ENCODE assay signal across 8 cellular contexts in the genomic region with DNA sequence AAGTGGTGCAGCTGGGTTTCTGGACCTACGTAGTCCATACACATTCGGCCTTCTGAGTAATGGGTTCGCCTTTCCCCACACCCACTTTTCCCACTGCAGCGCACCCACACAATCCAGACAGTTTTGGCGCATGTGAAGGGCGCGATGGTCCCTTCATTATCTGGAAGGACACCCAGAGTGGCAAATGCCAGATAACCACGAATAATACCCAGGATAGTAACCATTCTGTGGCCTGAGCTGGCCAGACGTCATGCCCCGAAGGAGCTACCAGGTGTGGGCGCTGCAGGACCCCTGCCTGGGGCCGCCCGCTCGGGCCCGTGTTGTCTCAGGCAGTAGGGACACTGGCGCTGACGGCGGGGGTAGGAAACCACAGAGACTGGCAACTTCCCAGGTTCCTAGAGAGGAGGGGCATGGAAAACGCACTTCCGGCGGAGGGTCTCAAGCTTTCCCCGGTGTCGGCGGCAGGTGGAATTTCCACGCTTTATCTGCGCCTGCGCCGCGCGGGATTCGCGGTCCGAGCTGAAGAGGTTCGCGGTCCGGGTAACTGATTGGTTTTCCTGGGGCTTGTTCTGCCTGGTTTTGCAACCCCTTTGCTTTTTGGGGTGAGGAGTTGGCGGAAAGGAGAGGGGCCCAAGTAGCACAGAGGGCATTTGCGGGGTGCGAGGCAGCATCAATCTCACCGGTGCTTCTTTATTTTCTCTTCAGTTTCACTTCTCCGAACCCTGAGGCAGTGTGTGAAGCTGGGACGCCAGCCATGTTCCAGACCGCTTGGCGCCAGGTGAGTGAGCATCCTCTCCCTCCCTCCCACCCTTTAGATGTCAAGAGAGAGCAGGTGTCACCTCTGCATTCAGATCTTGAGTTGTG.
DNase-seq lines count a peak whose midpoint lies in the region; ATAC-seq and TF ChIP-seq lines count a peak whose summit lies in the region.

A gene (plus strand): TSS at position 441 of the 864 bp plus-strand sequence. CDS start 314 bp downstream, at position 755.

- no peaks in the 10 kb centered on the region for H3K9me3 ChIP-seq in WERI-Rb-1 (ENCODE audit: severe bottlenecking)

- H3K27ac ChIP-seq in WERI-Rb-1: peak within 1 kb of the TSS; percentile 97

- H3K27me3 ChIP-seq in WERI-Rb-1 (ENCODE audit: insufficient read depth, low read depth, severe bottlenecking): no peaks in the 10 kb centered on the region

- H3K4me3 ChIP-seq in GM12875 (ENCODE audit: low read depth, low read length) (peak within 1 kb of the TSS; percentile 82), WERI-Rb-1 (ENCODE audit: low read depth, low read length) (peak within 1 kb of the TSS; percentile 97), cardiac fibroblast (replicated peaks in 1 of 2; ENCODE audit: low read depth in 2 of 2, low read length in 2 of 2) (peak within 1 kb of the TSS; percentile 57 to 60)

- TF ChIP-seq CTCF in GM12875 (IDR thresholded peaks at IDR 0.05; ENCODE audit: borderline replicate concordance, insufficient read depth, low read depth, low read length): peak; percentile 57
- TF ChIP-seq CTCF in WERI-Rb-1 (IDR thresholded peaks at IDR 0.05; ENCODE audit: low read depth, low read length): peak; percentile 65
- TF ChIP-seq CTCF in cardiac fibroblast (IDR thresholded peaks at IDR 0.05; ENCODE audit: low read depth, low read length): peak; percentile 13

- DNase-seq in NCI-H2081 (lab: John Stamatoyannopoulos, UW) (peak; percentile 62 to 75), WERI-Rb-1 (peak; percentile 95), cardiac fibroblast (ENCODE audit: low read depth in 2 of 2) (peak; percentile 28 to 68), islet precursor cell (peak; percentile 97)
- peak; percentile 41 to 47 for DNase-seq in stimulated activated CD4-positive, alpha-beta T cell treated with anti-CD3 and anti-CD28 coated beads, Interleukin-12 subunit alpha, Interleukin-12 subunit beta, amount 100 ng/mL, for 24 hours (ENCODE audit: low read depth in 2 of 2)
- DNase-seq in NK-92 treated with Interleukin-12 subunit alpha and Interleukin-12 subunit beta, amount 100 ng/mL, for 24 hours (lab: John Stamatoyannopoulos, UW): no peak

- H3K36me3 ChIP-seq in WERI-Rb-1: peaks cover 26% of the 10 kb centered on the region

- peak; percentile 59 for ATAC-seq in HG02763 (IDR thresholded peaks at IDR 0.05; ENCODE audit: unreplicated experiment)

Comparison
In these comparisons a context has a peak if more than half of its experiments do, and no peak if none do; other contexts are left out.
1. CTCF ChIP-seq: peak in every context shown above with its lines; median percentile 65 in WERI-Rb-1; 57 in GM12875; 13 in cardiac fibroblast.